ENCODE assay signal across 1 cellular context in genomic region chr4:102620697-102621497, GRCh38.
TF ChIP-seq lines count a peak whose summit lies in the region.

No MANE protein-coding gene starts in this region.

TF ChIP-seq in A549, 52 proteins besides CTCF, POLR2A, EP300 and RAD21 (continued from another document):
- TF ChIP-seq ZC3H11A (IDR thresholded peaks at IDR 0.05) (no peak), GATA3 (IDR thresholded peaks at IDR 0.05; ENCODE audit: borderline replicate concordance) (no peak), PHF8 (IDR thresholded peaks at IDR 0.05; ENCODE audit: borderline replicate concordance, low read depth) (no peak), RNF2 (IDR thresholded peaks at IDR 0.05; ENCODE audit: borderline replicate concordance, low read depth) (no peak), RARB (CRISPR knock-in tag; IDR thresholded peaks at IDR 0.05) (no peak), RFX5 (IDR thresholded peaks at IDR 0.05) (no peak), E2F6 (IDR thresholded peaks at IDR 0.05; ENCODE audit: borderline replicate concordance, low read depth) (no peak), ATOH8 (CRISPR knock-in tag; IDR thresholded peaks at IDR 0.05; ENCODE audit: low read depth) (no peak), SMC3 (IDR thresholded peaks at IDR 0.05) (peak; percentile 91), HES2 (IDR thresholded peaks at IDR 0.05) (no peak), EHF (CRISPR knock-in tag; IDR thresholded peaks at IDR 0.05) (no peak), NR3C1 (IDR thresholded peaks at IDR 0.05) (no peak), CEBPB (IDR thresholded peaks at IDR 0.05) (no peak), JUN (IDR thresholded peaks at IDR 0.05) (peak; percentile 36 to 57; a peak in 2 of 5 replicates), HOXA7 (CRISPR knock-in tag; IDR thresholded peaks at IDR 0.05) (no peak), MAFK (IDR thresholded peaks at IDR 0.05; ENCODE audit: partially characterized antibody) (no peak)
